ENCODE assay signal across 1 cellular context in the genomic region with DNA sequence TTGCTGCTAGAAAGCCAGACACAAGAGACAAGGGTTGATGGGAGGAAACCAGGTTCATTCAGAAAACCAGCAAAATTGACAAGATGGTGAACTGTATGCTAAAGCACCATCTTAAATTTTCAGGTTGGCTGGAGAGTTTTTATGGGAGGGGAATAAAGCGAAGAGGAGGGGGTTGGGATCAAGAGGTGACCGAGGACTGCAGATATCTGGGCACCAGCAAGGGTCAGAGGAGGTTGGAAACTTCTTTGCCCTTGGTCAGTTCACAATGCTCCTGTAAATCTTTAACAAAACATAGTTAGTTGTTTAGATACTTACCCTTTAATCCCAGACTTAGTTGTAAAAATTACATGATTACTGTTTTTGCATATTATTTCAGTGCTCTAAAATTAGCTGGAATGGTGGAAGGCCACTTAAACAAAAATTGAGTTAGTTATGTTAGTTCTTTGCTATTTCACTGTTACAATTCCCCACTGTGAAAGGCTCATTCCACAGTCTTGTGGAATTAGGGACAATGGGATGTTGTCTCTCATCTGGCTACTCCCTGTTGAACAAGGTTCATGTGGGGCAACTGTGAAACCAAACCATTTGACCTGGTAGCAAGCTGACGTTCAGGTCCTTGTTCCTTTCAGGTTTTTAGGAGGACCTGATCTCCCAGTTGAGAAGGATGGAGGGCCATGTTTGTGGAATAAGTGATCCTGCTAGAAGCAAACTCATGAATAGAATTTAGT.
A peak's percentile ranks its signal among the peaks of the same experiment; 100 is the strongest.
TF ChIP-seq lines count a peak whose summit lies in the region.

No MANE protein-coding gene starts in this region.

TF ChIP-seq in HepG2, 621 proteins besides CTCF, POLR2A, EP300 and RAD21 (continued from another document):
- no peak for TF ChIP-seq ZNF124 (CRISPR knock-in tag; IDR thresholded peaks at IDR 0.05)
- peak; percentile 66; the same call in 1 of the 2 replicates for TF ChIP-seq ZNF317 (CRISPR knock-in tag; IDR thresholded peaks at IDR 0.05)
- TF ChIP-seq ZNF552 (CRISPR knock-in tag; IDR thresholded peaks at IDR 0.05; ENCODE audit: borderline replicate concordance): no peak
- no peak for TF ChIP-seq ZNF777 (CRISPR knock-in tag; IDR thresholded peaks at IDR 0.05)
- no peak for TF ChIP-seq GLI4 (CRISPR knock-in tag; IDR thresholded peaks at IDR 0.05; ENCODE audit: borderline replicate concordance)
- TF ChIP-seq TOPORS (CRISPR knock-in tag; IDR thresholded peaks at IDR 0.05): no peak
- TF ChIP-seq, protein P1, sequence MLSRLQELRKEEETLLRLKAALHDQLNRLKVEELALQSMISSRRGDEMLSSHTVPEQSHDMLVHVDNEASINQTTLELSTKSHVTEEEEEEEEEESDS (CRISPR knock-in tag; IDR thresholded peaks at IDR 0.05; ENCODE audit: borderline replicate concordance): no peak
- no peak for TF ChIP-seq IKZF1 (IDR thresholded peaks at IDR 0.05)
- TF ChIP-seq, protein P2, sequence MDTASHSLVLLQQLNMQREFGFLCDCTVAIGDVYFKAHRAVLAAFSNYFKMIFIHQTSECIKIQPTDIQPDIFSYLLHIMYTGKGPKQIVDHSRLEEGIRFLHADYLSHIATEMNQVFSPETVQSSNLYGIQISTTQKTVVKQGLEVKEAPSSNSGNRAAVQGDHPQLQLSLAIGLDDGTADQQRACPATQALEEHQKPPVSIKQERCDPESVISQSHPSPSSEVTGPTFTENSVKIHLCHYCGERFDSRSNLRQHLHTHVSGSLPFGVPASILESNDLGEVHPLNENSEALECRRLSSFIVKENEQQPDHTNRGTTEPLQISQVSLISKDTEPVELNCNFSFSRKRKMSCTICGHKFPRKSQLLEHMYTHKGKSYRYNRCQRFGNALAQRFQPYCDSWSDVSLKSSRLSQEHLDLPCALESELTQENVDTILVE (CRISPR knock-in tag; IDR thresholded peaks at IDR 0.05): no peak
- no peak for TF ChIP-seq SP140L (CRISPR knock-in tag; IDR thresholded peaks at IDR 0.05; ENCODE audit: borderline replicate concordance)
- no peak for TF ChIP-seq ZKSCAN1 (IDR thresholded peaks at IDR 0.05; ENCODE audit: low read length)
- TF ChIP-seq SRY (CRISPR knock-in tag; IDR thresholded peaks at IDR 0.05): no peak
- no peak for TF ChIP-seq SP4 (CRISPR knock-in tag; IDR thresholded peaks at IDR 0.05)
- TF ChIP-seq JUNB (CRISPR knock-in tag; IDR thresholded peaks at IDR 0.05; ENCODE audit: borderline replicate concordance): no peak
- TF ChIP-seq ZSCAN21 (CRISPR knock-in tag; IDR thresholded peaks at IDR 0.05; ENCODE audit: borderline replicate concordance): no peak
- TF ChIP-seq ZFP36L1 (CRISPR knock-in tag; IDR thresholded peaks at IDR 0.05): no peak
- no peak for TF ChIP-seq ZBTB42 (CRISPR knock-in tag; IDR thresholded peaks at IDR 0.05)
